8 cellular contexts compared by ENCODE assay signal in genomic region chr7:27784399-27785053, GRCh38. TPM values are rescaled to one million over a fixed set of nuclear protein-coding genes. Genes with fewer than 3 reads are reported as not detected.
DNase-seq lines count a peak whose midpoint lies in the region; ATAC-seq and TF ChIP-seq lines count a peak whose summit lies in the region.

No MANE protein-coding gene starts in this region.

- H3K27me3 Mint-ChIP-seq in activated T-cell treated with anti-CD3 and anti-CD28 coated beads, Interleukin-2, amount 50 U/mL, for 72 hours (ENCODE audit: low read depth): no peaks in the 10 kb centered on the region
- H3K27me3 Mint-ChIP-seq in glutamatergic neuron (ENCODE audit: unreplicated experiment): no peaks in the 10 kb centered on the region

- H3K4me3 Mint-ChIP-seq in activated T-cell treated with anti-CD3 and anti-CD28 coated beads, Interleukin-2, amount 50 U/mL, for 72 hours: no peak overlapping the region
- no peak overlapping the region for H3K4me3 Mint-ChIP-seq in glutamatergic neuron (ENCODE audit: unreplicated experiment)

- no peak overlapping the region for H3K27ac Mint-ChIP-seq in activated T-cell treated with anti-CD3 and anti-CD28 coated beads, Interleukin-2, amount 50 U/mL, for 72 hours
- H3K27ac Mint-ChIP-seq in glutamatergic neuron (ENCODE audit: unreplicated experiment): no peak overlapping the region

- no peaks in the 10 kb centered on the region for H3K9me3 Mint-ChIP-seq in activated T-cell treated with anti-CD3 and anti-CD28 coated beads, Interleukin-2, amount 50 U/mL, for 72 hours
- H3K9me3 Mint-ChIP-seq in glutamatergic neuron (ENCODE audit: unreplicated experiment): no peaks in the 10 kb centered on the region

- TF ChIP-seq CTCF in glutamatergic neuron (IDR thresholded peaks at IDR 0.05; ENCODE audit: partially characterized antibody, unreplicated experiment): peak; percentile 90

- H3K36me3 Mint-ChIP-seq in activated T-cell treated with anti-CD3 and anti-CD28 coated beads, Interleukin-2, amount 50 U/mL, for 72 hours (ENCODE audit: insufficient read depth in 2 of 2): peaks cover 3 to 16% of the 10 kb centered on the region in 2 donors
- H3K36me3 Mint-ChIP-seq in glutamatergic neuron (ENCODE audit: unreplicated experiment): no peaks in the 10 kb centered on the region

- DNase-seq in A172 (ENCODE audit: low spot score) (peak; percentile 65), DMS53 treated with DMSO at 0.1 percent for 48 hours (lab: John Stamatoyannopoulos, UW; ENCODE audit: unreplicated experiment) (peak; percentile 75), NCI-H1694 (lab: John Stamatoyannopoulos, UW) (peak; percentile 17), glutamatergic neuron (no peak)
- peak; percentile 10 to 37 for DNase-seq in activated T-cell treated with anti-CD3 and anti-CD28 coated beads, Interleukin-2, amount 50 U/mL, for 72 hours
- peak; percentile 5 for DNase-seq in stimulated activated naive CD8-positive, alpha-beta T cell treated with anti-CD3 and anti-CD28 coated beads, Interleukin-15, Interleukin-2, amounts not matched to agents 100 U/mL and 50 U/mL, for 24 hours

- peak; percentile 70 to 79 for ATAC-seq in activated T-cell treated with anti-CD3 and anti-CD28 coated beads, Interleukin-2, amount 50 U/mL, for 72 hours (replicated peaks in 1 of 2)
- peak; percentile 62 for ATAC-seq in stimulated activated naive CD8-positive, alpha-beta T cell treated with anti-CD3 and anti-CD28 coated beads, Interleukin-15, Interleukin-2, amounts not matched to agents 100 U/mL and 50 U/mL, for 24 hours
- ATAC-seq in GM21526 (IDR thresholded peaks at IDR 0.05; ENCODE audit: low FRiP score, unreplicated experiment) (no peak), GM21786 (IDR thresholded peaks at IDR 0.05; ENCODE audit: unreplicated experiment) (no peak)

- peaks cover 20% of the 10 kb centered on the region for H3K4me1 Mint-ChIP-seq in activated T-cell treated with anti-CD3 and anti-CD28 coated beads, Interleukin-2, amount 50 U/mL, for 72 hours (ENCODE audit: low read depth)
- H3K4me1 Mint-ChIP-seq in glutamatergic neuron (ENCODE audit: low read depth, unreplicated experiment): peaks cover 3% of the 10 kb centered on the region

RNA-seq across cellular contexts. Expression of gene TAX1BP1, which starts 44.6 kb away (rescaled TPM):
- 159 and 174 TPM in 2 replicates for total RNA-seq in A172 (2014; rRNA removed; shearing (Covaris generic))
- total RNA-seq in activated T-cell treated with anti-CD3 and anti-CD28 coated beads, Interleukin-2, amount 50 U/mL, for 72 hours: 100 to 1,000 TPM; 129 to 162 TPM
- total RNA-seq in glutamatergic neuron (ENCODE audit: unreplicated experiment): 103 TPM

Comparison
In these comparisons a context has a peak if more than half of its experiments do, and no peak if none do; other contexts are left out.
1. ATAC-seq: peak in activated T-cell treated with anti-CD3 and anti-CD28 coated beads, Interleukin-2, amount 50 U/mL, for 72 hours (2 of 2) and stimulated activated naive CD8-positive, alpha-beta T cell treated with anti-CD3 and anti-CD28 coated beads, Interleukin-15, Interleukin-2, amounts not matched to agents 100 U/mL and 50 U/mL, for 24 hours (single experiment); none in GM21526 (single experiment) and GM21786 (single experiment).